1 cellular context compared by ENCODE assay signal in genomic region chr9:86807577-86807976, GRCh38.
TF ChIP-seq lines count a peak whose summit lies in the region.

No MANE protein-coding gene starts in this region.

TF ChIP-seq in SK-N-SH treated with all-trans-retinoic acid at 6 μM for 48 hours, 23 proteins besides CTCF, POLR2A, EP300 and RAD21 (continued from another document):
- TF ChIP-seq PATZ1 (CRISPR knock-in tag; IDR thresholded peaks at IDR 0.05; ENCODE audit: borderline replicate concordance): no peak
- TF ChIP-seq CREB5 (CRISPR knock-in tag; IDR thresholded peaks at IDR 0.05; ENCODE audit: low read depth): no peak
- no peak for TF ChIP-seq OSR1 (CRISPR knock-in tag; IDR thresholded peaks at IDR 0.05)
- TF ChIP-seq SNAI2 (CRISPR knock-in tag; IDR thresholded peaks at IDR 0.05): no peak
- no peak for TF ChIP-seq CSDC2 (CRISPR knock-in tag; IDR thresholded peaks at IDR 0.05)
- TF ChIP-seq ZNF70 (CRISPR knock-in tag; IDR thresholded peaks at IDR 0.05): no peak
- TF ChIP-seq TOX (CRISPR knock-in tag; IDR thresholded peaks at IDR 0.05; ENCODE audit: borderline replicate concordance): no peak
